In the genomic region with DNA sequence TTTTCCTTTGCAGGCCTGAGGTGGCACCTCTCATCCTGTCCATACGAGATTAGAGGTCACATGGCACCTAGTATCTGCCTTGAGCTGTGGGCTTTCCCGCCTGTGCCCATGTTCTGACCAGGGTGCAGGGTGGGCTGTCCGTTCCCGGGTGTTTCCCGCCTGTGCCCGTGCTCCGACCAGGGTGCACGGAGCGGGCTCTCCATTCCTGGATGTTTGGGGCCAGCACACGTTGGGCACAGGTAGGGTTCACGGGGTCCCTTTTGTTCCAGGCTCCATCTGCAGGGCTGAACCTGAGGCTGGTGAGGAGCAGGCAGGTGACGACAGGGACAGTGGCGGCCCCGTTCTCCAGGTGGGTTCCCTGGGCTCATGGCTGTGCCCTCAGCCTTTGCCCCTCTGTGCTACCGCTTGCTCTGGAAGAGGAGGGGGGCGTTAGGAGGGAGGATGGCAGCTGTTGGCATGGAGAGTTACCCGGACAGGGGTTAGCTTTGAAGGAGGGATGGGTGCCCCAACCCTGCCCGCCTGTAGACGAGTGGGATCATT, we compare ENCODE assay signal across 1 cellular context.
TF ChIP-seq lines count a peak whose summit lies in the region.

No MANE protein-coding gene starts in this region.

TF ChIP-seq in HepG2, 621 proteins besides CTCF, POLR2A, EP300 and RAD21:
- TF ChIP-seq, protein P1, sequence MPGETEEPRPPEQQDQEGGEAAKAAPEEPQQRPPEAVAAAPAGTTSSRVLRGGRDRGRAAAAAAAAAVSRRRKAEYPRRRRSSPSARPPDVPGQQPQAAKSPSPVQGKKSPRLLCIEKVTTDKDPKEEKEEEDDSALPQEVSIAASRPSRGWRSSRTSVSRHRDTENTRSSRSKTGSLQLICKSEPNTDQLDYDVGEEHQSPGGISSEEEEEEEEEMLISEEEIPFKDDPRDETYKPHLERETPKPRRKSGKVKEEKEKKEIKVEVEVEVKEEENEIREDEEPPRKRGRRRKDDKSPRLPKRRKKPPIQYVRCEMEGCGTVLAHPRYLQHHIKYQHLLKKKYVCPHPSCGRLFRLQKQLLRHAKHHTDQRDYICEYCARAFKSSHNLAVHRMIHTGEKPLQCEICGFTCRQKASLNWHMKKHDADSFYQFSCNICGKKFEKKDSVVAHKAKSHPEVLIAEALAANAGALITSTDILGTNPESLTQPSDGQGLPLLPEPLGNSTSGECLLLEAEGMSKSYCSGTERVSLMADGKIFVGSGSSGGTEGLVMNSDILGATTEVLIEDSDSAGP (CRISPR knock-in tag; IDR thresholded peaks at IDR 0.05; ENCODE audit: borderline replicate concordance) = no peak
- TF ChIP-seq, protein P2, sequence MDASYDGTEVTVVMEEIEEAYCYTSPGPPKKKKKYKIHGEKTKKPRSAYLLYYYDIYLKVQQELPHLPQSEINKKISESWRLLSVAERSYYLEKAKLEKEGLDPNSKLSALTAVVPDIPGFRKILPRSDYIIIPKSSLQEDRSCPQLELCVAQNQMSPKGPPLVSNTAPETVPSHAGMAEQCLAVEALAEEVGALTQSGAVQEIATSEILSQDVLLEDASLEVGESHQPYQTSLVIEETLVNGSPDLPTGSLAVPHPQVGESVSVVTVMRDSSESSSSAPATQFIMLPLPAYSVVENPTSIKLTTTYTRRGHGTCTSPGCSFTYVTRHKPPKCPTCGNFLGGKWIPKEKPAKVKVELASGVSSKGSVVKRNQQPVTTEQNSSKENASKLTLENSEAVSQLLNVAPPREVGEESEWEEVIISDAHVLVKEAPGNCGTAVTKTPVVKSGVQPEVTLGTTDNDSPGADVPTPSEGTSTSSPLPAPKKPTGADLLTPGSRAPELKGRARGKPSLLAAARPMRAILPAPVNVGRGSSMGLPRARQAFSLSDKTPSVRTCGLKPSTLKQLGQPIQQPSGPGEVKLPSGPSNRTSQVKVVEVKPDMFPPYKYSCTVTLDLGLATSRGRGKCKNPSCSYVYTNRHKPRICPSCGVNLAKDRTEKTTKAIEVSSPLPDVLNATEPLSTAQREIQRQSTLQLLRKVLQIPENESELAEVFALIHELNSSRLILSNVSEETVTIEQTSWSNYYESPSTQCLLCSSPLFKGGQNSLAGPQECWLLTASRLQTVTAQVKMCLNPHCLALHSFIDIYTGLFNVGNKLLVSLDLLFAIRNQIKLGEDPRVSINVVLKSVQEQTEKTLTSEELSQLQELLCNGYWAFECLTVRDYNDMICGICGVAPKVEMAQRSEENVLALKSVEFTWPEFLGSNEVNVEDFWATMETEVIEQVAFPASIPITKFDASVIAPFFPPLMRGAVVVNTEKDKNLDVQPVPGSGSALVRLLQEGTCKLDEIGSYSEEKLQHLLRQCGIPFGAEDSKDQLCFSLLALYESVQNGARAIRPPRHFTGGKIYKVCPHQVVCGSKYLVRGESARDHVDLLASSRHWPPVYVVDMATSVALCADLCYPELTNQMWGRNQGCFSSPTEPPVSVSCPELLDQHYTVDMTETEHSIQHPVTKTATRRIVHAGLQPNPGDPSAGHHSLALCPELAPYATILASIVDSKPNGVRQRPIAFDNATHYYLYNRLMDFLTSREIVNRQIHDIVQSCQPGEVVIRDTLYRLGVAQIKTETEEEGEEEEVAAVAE (CRISPR knock-in tag; IDR thresholded peaks at IDR 0.05; ENCODE audit: borderline replicate concordance) = no peak
- TF ChIP-seq RBFOX2 (IDR thresholded peaks at IDR 0.05; ENCODE audit: low read depth, low read length) (peak; percentile 56), ZNF558 (CRISPR knock-in tag; IDR thresholded peaks at IDR 0.05; ENCODE audit: borderline replicate concordance) (no peak), SNAPC2 (CRISPR knock-in tag; IDR thresholded peaks at IDR 0.05) (no peak), AGO2 (optimal IDR thresholded peaks at IDR 0.05; ENCODE audit: low read depth, low read length) (peak; percentile 34), PTBP1 (IDR thresholded peaks at IDR 0.05; ENCODE audit: low read depth, low read length, poor library complexity, severe bottlenecking) (no peak)
